In genomic region chr6:32153252-32153834, GRCh38 we compare ENCODE assay signal across 1 cellular context.
TF ChIP-seq lines count a peak whose summit lies in the region.

No MANE protein-coding gene starts in this region.

TF ChIP-seq in IMR-90, 13 proteins besides CTCF, POLR2A, EP300 and RAD21:
- TF ChIP-seq ELK1 (IDR thresholded peaks at IDR 0.05; ENCODE audit: borderline replicate concordance, low read depth, low read length) (no peak), MXI1 (IDR thresholded peaks at IDR 0.05; ENCODE audit: borderline replicate concordance, low read depth, low read length) (no peak), CEBPB (IDR thresholded peaks at IDR 0.05; ENCODE audit: low read depth, low read length) (no peak), NFE2L2 (IDR thresholded peaks at IDR 0.05; ENCODE audit: low read depth, low read length) (0 out of 2 replicates have a peak, but pooled peaks have one; percentile 20), USF2 (IDR thresholded peaks at IDR 0.05; ENCODE audit: low read depth, low read length) (no peak), MAFK (IDR thresholded peaks at IDR 0.05; ENCODE audit: low read depth, low read length) (no peak), RFX5 (IDR thresholded peaks at IDR 0.05; ENCODE audit: low read depth, low read length) (no peak), FOS (IDR thresholded peaks at IDR 0.05; ENCODE audit: low read depth, low read length) (peak; percentile 42; the same call in 1 of the 2 replicates)
